In the genomic region with DNA sequence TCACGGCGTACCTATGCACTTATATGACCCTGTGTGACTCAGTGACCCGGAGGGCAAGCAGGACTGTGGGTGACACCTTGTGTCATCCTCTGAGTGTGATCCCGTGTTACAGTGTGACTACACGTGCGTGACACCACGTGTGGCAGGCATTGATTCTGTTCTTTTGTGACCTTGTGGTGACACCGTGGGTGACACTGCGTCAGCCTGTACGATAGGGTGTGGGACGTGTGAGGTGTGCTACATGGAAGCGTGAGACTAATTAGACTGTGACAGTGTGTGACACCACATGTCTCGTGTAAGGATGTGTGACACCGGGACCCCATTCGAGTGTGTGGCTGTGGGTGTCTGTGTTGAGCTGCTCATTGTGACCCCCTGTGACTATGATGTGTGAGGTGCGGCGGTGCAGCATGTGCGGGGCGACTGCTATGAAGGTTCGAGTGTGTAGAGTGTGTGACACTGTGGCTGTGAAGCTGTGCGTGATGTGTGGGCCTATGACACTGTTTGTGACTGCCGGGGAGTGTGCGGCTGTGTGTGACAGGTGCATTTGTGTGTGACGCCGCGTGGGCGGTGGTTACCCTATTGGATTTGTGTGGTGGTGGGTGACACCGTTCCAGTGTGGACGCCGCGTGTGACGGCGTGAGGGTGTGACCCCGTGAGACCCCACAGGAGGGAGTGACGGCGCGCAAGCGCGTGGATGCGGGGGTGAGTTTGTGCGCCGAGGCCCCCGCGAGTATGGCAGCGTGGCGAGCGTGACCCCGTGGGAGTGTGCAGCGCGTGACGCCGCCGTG, we compare ENCODE assay signal across 1 cellular context.
TF ChIP-seq lines count a peak whose summit lies in the region.

A gene (plus strand): TSS at position 783 of the 788 bp plus-strand sequence. CDS start 5,621 bp downstream, outside the sequence.

TF ChIP-seq in HepG2, 621 proteins besides CTCF, POLR2A, EP300 and RAD21 (continued from another document and continues in another):
- TF ChIP-seq, protein P1, sequence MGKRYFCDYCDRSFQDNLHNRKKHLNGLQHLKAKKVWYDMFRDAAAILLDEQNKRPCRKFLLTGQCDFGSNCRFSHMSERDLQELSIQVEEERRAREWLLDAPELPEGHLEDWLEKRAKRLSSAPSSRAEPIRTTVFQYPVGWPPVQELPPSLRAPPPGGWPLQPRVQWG (CRISPR knock-in tag; IDR thresholded peaks at IDR 0.05; ENCODE audit: borderline replicate concordance, low read depth): no peak
- TF ChIP-seq CHCHD3 (CRISPR knock-in tag; IDR thresholded peaks at IDR 0.05) (no peak), HNRNPLL (IDR thresholded peaks at IDR 0.05; ENCODE audit: low read depth, low read length, poor library complexity, severe bottlenecking) (no peak), ZFYVE20 (CRISPR knock-in tag; IDR thresholded peaks at IDR 0.05; ENCODE audit: borderline replicate concordance, low read depth) (0 out of 2 replicates have a peak, but pooled peaks have one; percentile 8), ZNF431 (CRISPR knock-in tag; IDR thresholded peaks at IDR 0.05; ENCODE audit: borderline replicate concordance, low read depth) (no peak), NCOA2 (CRISPR knock-in tag; IDR thresholded peaks at IDR 0.05) (no peak), MBD4 (IDR thresholded peaks at IDR 0.05; ENCODE audit: borderline replicate concordance, low read length) (no peak), CBX5 (CRISPR knock-in tag; IDR thresholded peaks at IDR 0.05; ENCODE audit: borderline replicate concordance) (0 out of 2 replicates have a peak, but pooled peaks have one; percentile 11), ZFP90 (CRISPR knock-in tag; IDR thresholded peaks at IDR 0.05; ENCODE audit: borderline replicate concordance) (no peak), ZNF260 (CRISPR knock-in tag; IDR thresholded peaks at IDR 0.05; ENCODE audit: borderline replicate concordance, low read depth) (no peak), MAZ (IDR thresholded peaks at IDR 0.05; ENCODE audit: borderline replicate concordance, low read depth, low read length) (no peak), MAZ (CRISPR knock-in tag; IDR thresholded peaks at IDR 0.05; ENCODE audit: low read depth) (peak; percentile 37; the same call in 1 of the 2 replicates), ZBTB7A (CRISPR knock-in tag; IDR thresholded peaks at IDR 0.05) (0 out of 2 replicates have a peak, but pooled peaks have one; percentile 24), ZNF75D (CRISPR knock-in tag; IDR thresholded peaks at IDR 0.05; ENCODE audit: borderline replicate concordance) (no peak), XRCC5 (optimal IDR thresholded peaks at IDR 0.05; ENCODE audit: low read length) (no peak), SMYD3 (CRISPR knock-in tag; IDR thresholded peaks at IDR 0.05) (no peak), ZNF569 (CRISPR knock-in tag; IDR thresholded peaks at IDR 0.05; ENCODE audit: borderline replicate concordance) (no peak), EEA1 (CRISPR knock-in tag; IDR thresholded peaks at IDR 0.05; ENCODE audit: borderline replicate concordance) (no peak), ZNF564 (CRISPR knock-in tag; IDR thresholded peaks at IDR 0.05) (no peak), EZH2 (conservative IDR thresholded peaks at IDR 0.05; ENCODE audit: low read depth, low read length) (peak; percentile 83; the same call in 1 of the 2 replicates), ZSCAN31 (CRISPR knock-in tag; IDR thresholded peaks at IDR 0.05; ENCODE audit: low read depth) (0 out of 2 replicates have a peak, but pooled peaks have one; percentile 49), ZNF616 (CRISPR knock-in tag; IDR thresholded peaks at IDR 0.05; ENCODE audit: low read depth) (no peak), PLRG1 (conservative IDR thresholded peaks at IDR 0.05) (no peak), SAFB2 (CRISPR knock-in tag; IDR thresholded peaks at IDR 0.05; ENCODE audit: borderline replicate concordance, low read depth) (no peak), ARNT2 (CRISPR knock-in tag; IDR thresholded peaks at IDR 0.05; ENCODE audit: low read depth) (no peak), SIX4 (CRISPR knock-in tag; IDR thresholded peaks at IDR 0.05) (no peak), ZNF761 (CRISPR knock-in tag; conservative IDR thresholded peaks at IDR 0.05) (no peak), SATB2 (CRISPR knock-in tag; IDR thresholded peaks at IDR 0.05) (no peak), ZNF468 (CRISPR knock-in tag; IDR thresholded peaks at IDR 0.05) (no peak), ZNF160 (CRISPR knock-in tag; IDR thresholded peaks at IDR 0.05) (no peak), SMARCE1 (IDR thresholded peaks at IDR 0.05; ENCODE audit: borderline replicate concordance) (no peak), ZMAT3 (CRISPR knock-in tag; conservative IDR thresholded peaks at IDR 0.05) (no peak), CHD4 (IDR thresholded peaks at IDR 0.05; ENCODE audit: borderline replicate concordance, low read length) (no peak), BHLHE40 (IDR thresholded peaks at IDR 0.05; ENCODE audit: low read length) (peak; percentile 88), MYNN (CRISPR knock-in tag; IDR thresholded peaks at IDR 0.05; ENCODE audit: low read depth) (no peak), ZSCAN29 (CRISPR knock-in tag; conservative IDR thresholded peaks at IDR 0.05) (no peak), ZNF776 (CRISPR knock-in tag; IDR thresholded peaks at IDR 0.05) (0 out of 2 replicates have a peak, but pooled peaks have one; percentile 16), ZNF547 (CRISPR knock-in tag; IDR thresholded peaks at IDR 0.05) (no peak), ZNF672 (CRISPR knock-in tag; IDR thresholded peaks at IDR 0.05) (no peak)
- TF ChIP-seq, protein P2, sequence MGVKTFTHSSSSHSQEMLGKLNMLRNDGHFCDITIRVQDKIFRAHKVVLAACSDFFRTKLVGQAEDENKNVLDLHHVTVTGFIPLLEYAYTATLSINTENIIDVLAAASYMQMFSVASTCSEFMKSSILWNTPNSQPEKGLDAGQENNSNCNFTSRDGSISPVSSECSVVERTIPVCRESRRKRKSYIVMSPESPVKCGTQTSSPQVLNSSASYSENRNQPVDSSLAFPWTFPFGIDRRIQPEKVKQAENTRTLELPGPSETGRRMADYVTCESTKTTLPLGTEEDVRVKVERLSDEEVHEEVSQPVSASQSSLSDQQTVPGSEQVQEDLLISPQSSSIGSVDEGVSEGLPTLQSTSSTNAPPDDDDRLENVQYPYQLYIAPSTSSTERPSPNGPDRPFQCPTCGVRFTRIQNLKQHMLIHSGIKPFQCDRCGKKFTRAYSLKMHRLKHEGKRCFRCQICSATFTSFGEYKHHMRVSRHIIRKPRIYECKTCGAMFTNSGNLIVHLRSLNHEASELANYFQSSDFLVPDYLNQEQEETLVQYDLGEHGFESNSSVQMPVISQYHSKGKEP (CRISPR knock-in tag; IDR thresholded peaks at IDR 0.05): no peak
- TF ChIP-seq, protein P3, sequence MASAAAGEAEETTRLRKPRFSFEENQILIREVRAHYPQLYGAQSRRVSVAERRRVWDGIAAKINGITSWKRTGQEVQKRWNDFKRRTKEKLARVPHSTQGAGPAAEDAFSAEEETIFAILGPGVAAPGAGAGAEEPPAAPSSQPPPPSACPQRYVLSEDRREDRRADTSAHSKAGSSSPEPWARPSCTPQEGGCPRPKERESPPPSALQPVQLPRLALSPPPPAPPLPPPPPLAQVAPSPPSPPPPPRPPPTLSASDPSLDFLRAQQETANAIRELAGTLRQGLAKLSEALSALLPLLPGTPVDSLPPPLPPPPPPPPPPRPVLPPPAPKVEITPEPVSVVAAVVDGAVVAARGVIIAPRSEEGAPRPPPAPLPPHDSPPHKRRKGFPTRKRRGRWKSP (CRISPR knock-in tag; IDR thresholded peaks at IDR 0.05): no peak; the same call in 1 of the 2 replicates
- TF ChIP-seq, protein P4, sequence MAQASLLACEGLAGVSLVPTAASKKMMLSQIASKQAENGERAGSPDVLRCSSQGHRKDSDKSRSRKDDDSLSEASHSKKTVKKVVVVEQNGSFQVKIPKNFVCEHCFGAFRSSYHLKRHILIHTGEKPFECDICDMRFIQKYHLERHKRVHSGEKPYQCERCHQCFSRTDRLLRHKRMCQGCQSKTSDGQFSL (CRISPR knock-in tag; IDR thresholded peaks at IDR 0.05): no peak
- TF ChIP-seq, protein P5, sequence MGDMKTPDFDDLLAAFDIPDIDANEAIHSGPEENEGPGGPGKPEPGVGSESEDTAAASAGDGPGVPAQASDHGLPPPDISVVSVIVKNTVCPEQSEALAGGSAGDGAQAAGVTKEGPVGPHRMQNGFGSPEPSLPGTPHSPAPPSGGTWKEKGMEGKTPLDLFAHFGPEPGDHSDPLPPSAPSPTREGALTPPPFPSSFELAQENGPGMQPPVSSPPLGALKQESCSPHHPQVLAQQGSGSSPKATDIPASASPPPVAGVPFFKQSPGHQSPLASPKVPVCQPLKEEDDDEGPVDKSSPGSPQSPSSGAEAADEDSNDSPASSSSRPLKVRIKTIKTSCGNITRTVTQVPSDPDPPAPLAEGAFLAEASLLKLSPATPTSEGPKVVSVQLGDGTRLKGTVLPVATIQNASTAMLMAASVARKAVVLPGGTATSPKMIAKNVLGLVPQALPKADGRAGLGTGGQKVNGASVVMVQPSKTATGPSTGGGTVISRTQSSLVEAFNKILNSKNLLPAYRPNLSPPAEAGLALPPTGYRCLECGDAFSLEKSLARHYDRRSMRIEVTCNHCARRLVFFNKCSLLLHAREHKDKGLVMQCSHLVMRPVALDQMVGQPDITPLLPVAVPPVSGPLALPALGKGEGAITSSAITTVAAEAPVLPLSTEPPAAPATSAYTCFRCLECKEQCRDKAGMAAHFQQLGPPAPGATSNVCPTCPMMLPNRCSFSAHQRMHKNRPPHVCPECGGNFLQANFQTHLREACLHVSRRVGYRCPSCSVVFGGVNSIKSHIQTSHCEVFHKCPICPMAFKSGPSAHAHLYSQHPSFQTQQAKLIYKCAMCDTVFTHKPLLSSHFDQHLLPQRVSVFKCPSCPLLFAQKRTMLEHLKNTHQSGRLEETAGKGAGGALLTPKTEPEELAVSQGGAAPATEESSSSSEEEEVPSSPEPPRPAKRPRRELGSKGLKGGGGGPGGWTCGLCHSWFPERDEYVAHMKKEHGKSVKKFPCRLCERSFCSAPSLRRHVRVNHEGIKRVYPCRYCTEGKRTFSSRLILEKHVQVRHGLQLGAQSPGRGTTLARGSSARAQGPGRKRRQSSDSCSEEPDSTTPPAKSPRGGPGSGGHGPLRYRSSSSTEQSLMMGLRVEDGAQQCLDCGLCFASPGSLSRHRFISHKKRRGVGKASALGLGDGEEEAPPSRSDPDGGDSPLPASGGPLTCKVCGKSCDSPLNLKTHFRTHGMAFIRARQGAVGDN (CRISPR knock-in tag; IDR thresholded peaks at IDR 0.05): no peak; the same call in 1 of the 2 replicates
- TF ChIP-seq, protein P6, sequence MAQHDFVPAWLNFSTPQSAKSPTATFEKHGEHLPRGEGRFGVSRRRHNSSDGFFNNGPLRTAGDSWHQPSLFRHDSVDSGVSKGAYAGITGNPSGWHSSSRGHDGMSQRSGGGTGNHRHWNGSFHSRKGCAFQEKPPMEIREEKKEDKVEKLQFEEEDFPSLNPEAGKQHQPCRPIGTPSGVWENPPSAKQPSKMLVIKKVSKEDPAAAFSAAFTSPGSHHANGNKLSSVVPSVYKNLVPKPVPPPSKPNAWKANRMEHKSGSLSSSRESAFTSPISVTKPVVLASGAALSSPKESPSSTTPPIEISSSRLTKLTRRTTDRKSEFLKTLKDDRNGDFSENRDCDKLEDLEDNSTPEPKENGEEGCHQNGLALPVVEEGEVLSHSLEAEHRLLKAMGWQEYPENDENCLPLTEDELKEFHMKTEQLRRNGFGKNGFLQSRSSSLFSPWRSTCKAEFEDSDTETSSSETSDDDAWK (CRISPR knock-in tag; IDR thresholded peaks at IDR 0.05): no peak
- TF ChIP-seq, protein P7, sequence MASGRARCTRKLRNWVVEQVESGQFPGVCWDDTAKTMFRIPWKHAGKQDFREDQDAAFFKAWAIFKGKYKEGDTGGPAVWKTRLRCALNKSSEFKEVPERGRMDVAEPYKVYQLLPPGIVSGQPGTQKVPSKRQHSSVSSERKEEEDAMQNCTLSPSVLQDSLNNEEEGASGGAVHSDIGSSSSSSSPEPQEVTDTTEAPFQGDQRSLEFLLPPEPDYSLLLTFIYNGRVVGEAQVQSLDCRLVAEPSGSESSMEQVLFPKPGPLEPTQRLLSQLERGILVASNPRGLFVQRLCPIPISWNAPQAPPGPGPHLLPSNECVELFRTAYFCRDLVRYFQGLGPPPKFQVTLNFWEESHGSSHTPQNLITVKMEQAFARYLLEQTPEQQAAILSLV (CRISPR knock-in tag; IDR thresholded peaks at IDR 0.05; ENCODE audit: borderline replicate concordance): no peak
- TF ChIP-seq, protein P8, sequence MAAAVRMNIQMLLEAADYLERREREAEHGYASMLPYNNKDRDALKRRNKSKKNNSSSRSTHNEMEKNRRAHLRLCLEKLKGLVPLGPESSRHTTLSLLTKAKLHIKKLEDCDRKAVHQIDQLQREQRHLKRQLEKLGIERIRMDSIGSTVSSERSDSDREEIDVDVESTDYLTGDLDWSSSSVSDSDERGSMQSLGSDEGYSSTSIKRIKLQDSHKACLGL (CRISPR knock-in tag; IDR thresholded peaks at IDR 0.05): 0 out of 2 replicates have a peak, but pooled peaks have one; percentile 17
- TF ChIP-seq, protein P9, sequence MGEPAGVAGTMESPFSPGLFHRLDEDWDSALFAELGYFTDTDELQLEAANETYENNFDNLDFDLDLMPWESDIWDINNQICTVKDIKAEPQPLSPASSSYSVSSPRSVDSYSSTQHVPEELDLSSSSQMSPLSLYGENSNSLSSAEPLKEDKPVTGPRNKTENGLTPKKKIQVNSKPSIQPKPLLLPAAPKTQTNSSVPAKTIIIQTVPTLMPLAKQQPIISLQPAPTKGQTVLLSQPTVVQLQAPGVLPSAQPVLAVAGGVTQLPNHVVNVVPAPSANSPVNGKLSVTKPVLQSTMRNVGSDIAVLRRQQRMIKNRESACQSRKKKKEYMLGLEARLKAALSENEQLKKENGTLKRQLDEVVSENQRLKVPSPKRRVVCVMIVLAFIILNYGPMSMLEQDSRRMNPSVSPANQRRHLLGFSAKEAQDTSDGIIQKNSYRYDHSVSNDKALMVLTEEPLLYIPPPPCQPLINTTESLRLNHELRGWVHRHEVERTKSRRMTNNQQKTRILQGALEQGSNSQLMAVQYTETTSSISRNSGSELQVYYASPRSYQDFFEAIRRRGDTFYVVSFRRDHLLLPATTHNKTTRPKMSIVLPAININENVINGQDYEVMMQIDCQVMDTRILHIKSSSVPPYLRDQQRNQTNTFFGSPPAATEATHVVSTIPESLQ (CRISPR knock-in tag; conservative IDR thresholded peaks at IDR 0.05): no peak
- TF ChIP-seq, protein P10, sequence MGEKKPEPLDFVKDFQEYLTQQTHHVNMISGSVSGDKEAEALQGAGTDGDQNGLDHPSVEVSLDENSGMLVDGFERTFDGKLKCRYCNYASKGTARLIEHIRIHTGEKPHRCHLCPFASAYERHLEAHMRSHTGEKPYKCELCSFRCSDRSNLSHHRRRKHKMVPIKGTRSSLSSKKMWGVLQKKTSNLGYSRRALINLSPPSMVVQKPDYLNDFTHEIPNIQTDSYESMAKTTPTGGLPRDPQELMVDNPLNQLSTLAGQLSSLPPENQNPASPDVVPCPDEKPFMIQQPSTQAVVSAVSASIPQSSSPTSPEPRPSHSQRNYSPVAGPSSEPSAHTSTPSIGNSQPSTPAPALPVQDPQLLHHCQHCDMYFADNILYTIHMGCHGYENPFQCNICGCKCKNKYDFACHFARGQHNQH (CRISPR knock-in tag; IDR thresholded peaks at IDR 0.05): no peak
